29 cellular contexts compared by ENCODE assay signal in the genomic region with DNA sequence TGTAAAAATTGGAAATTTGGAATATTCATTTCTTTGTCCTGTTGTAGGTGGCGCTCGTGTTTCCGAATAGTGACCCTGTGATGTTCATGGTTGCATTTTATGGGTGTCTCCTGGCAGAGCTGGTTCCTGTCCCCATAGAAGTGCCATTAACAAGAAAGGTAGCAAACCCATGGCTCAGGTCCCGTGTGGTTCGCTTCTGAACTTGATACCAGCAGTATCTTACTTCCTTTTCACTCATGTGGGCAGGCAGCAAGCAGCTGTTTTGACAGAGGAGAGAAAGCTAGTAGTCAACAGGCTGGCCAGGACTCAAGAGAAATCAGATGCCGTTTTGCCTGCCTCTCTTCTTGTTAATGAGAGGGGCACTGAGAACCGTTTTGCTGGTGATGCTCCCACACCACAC.
DNase-seq lines count a peak whose midpoint lies in the region; ATAC-seq, FAIRE-seq and TF ChIP-seq lines count a peak whose summit lies in the region.
"Had no signal": no experiment of that assay in that cellular context is flagged by ENCODE, and none has a peak within 500 bp of the region (broad histone marks: within the 10 kb centered on the region; RNA-seq: fewer than 3 reads in every experiment).

No MANE protein-coding gene starts in this region.

- H3K36me3 Mint-ChIP-seq in activated CD4-positive, alpha-beta T cell treated with anti-CD3 and anti-CD28 coated beads, Interleukin-2, amount 10 ng/mL, durations not matched to agents 7 days and 5 days (ENCODE audit: low read depth), result peaks cover 44% of the 10 kb centered on the region
- peaks cover 10 to 76% (median 24%) of the 10 kb centered on the region in 3 donors for H3K36me3 Mint-ChIP-seq in CD8-positive, alpha-beta memory T cell
- H3K36me3 Mint-ChIP-seq in T-cell, result peaks cover 41% of the 10 kb centered on the region

- WGBS in lung, 2 donors, result 85 to 92% methylated on average over 7 of the region's 7 CpGs

- H3K9me3 Mint-ChIP-seq in activated CD4-positive, alpha-beta T cell treated with anti-CD3 and anti-CD28 coated beads, Interleukin-2, amount 10 ng/mL, durations not matched to agents 7 days and 5 days, result no peaks in the 10 kb centered on the region
- H3K9me3 Mint-ChIP-seq in CD8-positive, alpha-beta memory T cell, result no peaks in the 10 kb centered on the region
- H3K9me3 Mint-ChIP-seq in T-cell, result no peaks in the 10 kb centered on the region
- H3K9me3 Mint-ChIP-seq: dendritic cell treated with granulocyte-macrophage colony-stimulating factor and Interleukin-4, amounts not matched to agents 40 ng/mL and 50 ng/mL, for 4 days; IgD-negative memory B cell; nephron; stimulated activated naive CD8-positive, alpha-beta T cell treated with anti-CD3 and anti-CD28 coated beads, Interleukin-15, Interleukin-2, amounts not matched to agents 100 ng/mL and 50 ng/mL, for 24 hours had no signal

- H3K4me3 Mint-ChIP-seq in activated CD4-positive, alpha-beta T cell treated with anti-CD3 and anti-CD28 coated beads, Interleukin-2, amount 10 ng/mL, durations not matched to agents 7 days and 5 days, result no peak overlapping the region
- H3K4me3 Mint-ChIP-seq in CD8-positive, alpha-beta memory T cell, result peak overlapping the region in 3 of 7 donors; percentile 28 to 35 (median 33)
- peak overlapping the region in 2 of 3 donors; percentile 18 to 23 for H3K4me3 Mint-ChIP-seq in T-cell
- H3K4me3 Mint-ChIP-seq: dendritic cell treated with granulocyte-macrophage colony-stimulating factor and Interleukin-4, amounts not matched to agents 40 ng/mL and 50 ng/mL, for 4 days; IgD-negative memory B cell; nephron; stimulated activated naive CD8-positive, alpha-beta T cell treated with anti-CD3 and anti-CD28 coated beads, Interleukin-15, Interleukin-2, amounts not matched to agents 100 ng/mL and 50 ng/mL, for 24 hours had no signal

- peaks cover 25% of the 10 kb centered on the region for H3K4me1 ChIP-seq in CD8-positive, alpha-beta memory T cell (ENCODE audit: insufficient read depth, low read length)
- H3K4me1 ChIP-seq in lung (ENCODE audit: control insufficient read depth in 2 of 2, insufficient read depth in 2 of 2, low read length in 2 of 2), result no peaks in the 10 kb centered on the region
- H3K4me1 ChIP-seq: pancreas, tibial artery had no signal

- peak; percentile 38 for DNase-seq in activated CD4-positive, alpha-beta T cell treated with anti-CD3 and anti-CD28 coated beads, Interleukin-2, amount 10 ng/mL, durations not matched to agents 7 days and 5 days
- no peak for DNase-seq in activated CD4-positive, alpha-beta T cell treated with anti-CD3 and anti-CD28 coated beads for 48 hours
- DNase-seq in CD8-positive, alpha-beta memory T cell, result peak in 2 of 5 donors; percentile 56 to 63
- DNase-seq in T-cell (peak in 32 of 34 experiments; percentile 8 to 72 (median 36)), lung (ENCODE audit: low spot score) (peak; percentile 2), RCC 7860 (ENCODE audit: low spot score) (no peak), NCI-H1105 treated with DMSO at 0.1 percent for 48 hours (lab: John Stamatoyannopoulos, UW) (no peak)
- no peak for DNase-seq in effector CD4-positive, alpha-beta T cell
- DNase-seq: activated CD8-positive, alpha-beta memory T cell treated with anti-CD3 and anti-CD28 coated beads, Interleukin-2, amount 50 U/mL, for 4 hours; caudate nucleus; DMS 273 treated with DMSO at 0.1 percent for 48 hours; islet precursor cell; left ventricle myocardium superior; midbrain; NCI-H1417; NCI-H2081 treated with DMSO at 0.1 percent for 48 hours; NCI-H510A; pancreas; right cardiac atrium; SIG-M5; stimulated activated CD4-positive, alpha-beta T cell treated with anti-CD3 and anti-CD28 coated beads, Interleukin-12 subunit alpha, Interleukin-12 subunit beta, amount 100 ng/mL, for 4 hours; stimulated activated CD4-positive, alpha-beta T cell treated with anti-CD3 and anti-CD28 coated beads, Interleukin-4, amount 100 ng/mL, for 4 hours; tibial artery had no signal

- no peak for TF ChIP-seq CTCF in lung (IDR thresholded peaks at IDR 0.05; ENCODE audit: control extremely low read depth, extremely low read depth)

- no peaks in the 10 kb centered on the region for H3K27me3 Mint-ChIP-seq in activated CD4-positive, alpha-beta T cell treated with anti-CD3 and anti-CD28 coated beads, Interleukin-2, amount 10 ng/mL, durations not matched to agents 7 days and 5 days
- no peaks in the 10 kb centered on the region for H3K27me3 Mint-ChIP-seq in CD8-positive, alpha-beta memory T cell
- no peaks in the 10 kb centered on the region for H3K27me3 Mint-ChIP-seq in T-cell
- H3K27me3 Mint-ChIP-seq: dendritic cell treated with granulocyte-macrophage colony-stimulating factor and Interleukin-4, amounts not matched to agents 40 ng/mL and 50 ng/mL, for 4 days; IgD-negative memory B cell; stimulated activated naive CD8-positive, alpha-beta T cell treated with anti-CD3 and anti-CD28 coated beads, Interleukin-15, Interleukin-2, amounts not matched to agents 100 ng/mL and 50 ng/mL, for 24 hours had no signal

- H3K4me3 ChIP-seq in CD8-positive, alpha-beta memory T cell (ENCODE audit: low read length), result no peak overlapping the region
- H3K4me3 ChIP-seq in lung, result no peak overlapping the region
- H3K4me3 ChIP-seq: BLaER1, pancreas, tibial artery had no signal

- POLR2A ChIA-PET in activated CD4-positive, alpha-beta T cell treated with anti-CD3 and anti-CD28 coated beads, Interleukin-2, amount 10 ng/mL, durations not matched to agents 7 days and 5 days (lab: Charles Lee), result interaction anchor here (0.6 kb wide), 1 partner anchor 198 kb away, joined by 3 read pairs; no protein-coding TSS in a partner anchor
- POLR2A ChIA-PET in CD8-positive, alpha-beta memory T cell (lab: Charles Lee), result no interaction called here
- POLR2A ChIA-PET in T-cell (lab: Charles Lee), result interaction anchor here (0.7 to 1.4 kb wide), 5 partner anchors 10 to 105 kb away, joined by 3 to 5 read pairs (median 4); no protein-coding TSS in a partner anchor

- CTCF ChIA-PET in activated CD4-positive, alpha-beta T cell treated with anti-CD3 and anti-CD28 coated beads, Interleukin-2, amount 10 ng/mL, durations not matched to agents 7 days and 5 days (lab: Charles Lee), result interaction anchor here (0.7 to 0.8 kb wide), 2 partner anchors 31 to 126 kb away, joined by 3 read pairs; no protein-coding TSS in a partner anchor
- CTCF ChIA-PET in CD8-positive, alpha-beta memory T cell (lab: Charles Lee), result interaction anchor here (0.9 to 1.6 kb wide), 4 partner anchors 20 to 107 kb away, joined by 3 to 5 read pairs (median 3); no protein-coding TSS in a partner anchor
- CTCF ChIA-PET in T-cell (lab: Charles Lee), result interaction anchor here (0.6 to 2.3 kb wide), 6 partner anchors 20 to 107 kb away, joined by 3 to 12 read pairs (median 6); a partner anchor contains a TSS

- peaks cover 15% of the 10 kb centered on the region for H3K36me3 ChIP-seq in CD8-positive, alpha-beta memory T cell (ENCODE audit: insufficient read depth, low read length)
- H3K36me3 ChIP-seq in lung (ENCODE audit: control insufficient read depth in 2 of 2, insufficient read depth in 2 of 2, low read length in 2 of 2), result peaks cover 3 to 20% of the 10 kb centered on the region in 2 donors

- H3K27ac Mint-ChIP-seq in activated CD4-positive, alpha-beta T cell treated with anti-CD3 and anti-CD28 coated beads, Interleukin-2, amount 10 ng/mL, durations not matched to agents 7 days and 5 days, result peak overlapping the region; percentile 70
- peak overlapping the region; percentile 21 to 94 (median 80) for H3K27ac Mint-ChIP-seq in CD8-positive, alpha-beta memory T cell
- peak overlapping the region; percentile 91 to 95 for H3K27ac Mint-ChIP-seq in T-cell
- H3K27ac Mint-ChIP-seq: dendritic cell treated with granulocyte-macrophage colony-stimulating factor and Interleukin-4, amounts not matched to agents 40 ng/mL and 50 ng/mL, for 4 days; IgD-negative memory B cell; nephron; stimulated activated naive CD8-positive, alpha-beta T cell treated with anti-CD3 and anti-CD28 coated beads, Interleukin-15, Interleukin-2, amounts not matched to agents 100 ng/mL and 50 ng/mL, for 24 hours had no signal

- no peak overlapping the region for H3K27ac ChIP-seq in CD8-positive, alpha-beta memory T cell (ENCODE audit: low read depth, low read length)
- H3K27ac ChIP-seq in lung (ENCODE audit: low read depth in 1 of 2, low read length in 1 of 2), result no peak overlapping the region
- H3K27ac ChIP-seq: BLaER1, pancreas, tibial artery had no signal

- no peaks in the 10 kb centered on the region for H3K27me3 ChIP-seq in CD8-positive, alpha-beta memory T cell (ENCODE audit: insufficient read depth, low read length, poor library complexity, severe bottlenecking)
- no peaks in the 10 kb centered on the region for H3K27me3 ChIP-seq in lung (ENCODE audit: control insufficient read depth, insufficient read depth)
- H3K27me3 ChIP-seq: BLaER1, pancreas, tibial artery had no signal

- peaks cover 26% of the 10 kb centered on the region for H3K4me1 Mint-ChIP-seq in activated CD4-positive, alpha-beta T cell treated with anti-CD3 and anti-CD28 coated beads, Interleukin-2, amount 10 ng/mL, durations not matched to agents 7 days and 5 days
- peaks cover 14 to 51% (median 16%) of the 10 kb centered on the region in 3 donors for H3K4me1 Mint-ChIP-seq in CD8-positive, alpha-beta memory T cell
- H3K4me1 Mint-ChIP-seq in T-cell, result peaks cover 45 to 50% (median 47%) of the 10 kb centered on the region in 3 donors
- H3K4me1 Mint-ChIP-seq: IgD-negative memory B cell, nephron had no signal

- no peaks in the 10 kb centered on the region for H3K9me3 ChIP-seq in CD8-positive, alpha-beta memory T cell (ENCODE audit: low read length)
- H3K9me3 ChIP-seq in lung (ENCODE audit: control insufficient read depth in 2 of 2, insufficient read depth in 1 of 2, low read length in 1 of 2), result no peaks in the 10 kb centered on the region
- H3K9me3 ChIP-seq: BLaER1, pancreas, tibial artery had no signal

- FAIRE-seq in RCC 7860 (lab: Jason Lieb, UNC), result no peak
- FAIRE-seq: astrocyte, pancreas had no signal

- ATAC-seq in T-cell (replicated peaks in 1 of 4) (peak; percentile 76 to 96 (median 93)), lung (ENCODE audit: insufficient read depth, low FRiP score) (no peak)
- ATAC-seq: left ventricle myocardium superior, pancreas, right cardiac atrium had no signal

Comparison
In these comparisons a context has a peak if more than half of its experiments do, and no peak if none do; other contexts are left out.
1. DNase-seq: peak in activated CD4-positive, alpha-beta T cell treated with anti-CD3 and anti-CD28 coated beads, Interleukin-2, amount 10 ng/mL, durations not matched to agents 7 days and 5 days (single experiment), T-cell (32 of 34) and lung (single experiment); none in activated CD4-positive, alpha-beta T cell treated with anti-CD3 and anti-CD28 coated beads for 48 hours (single experiment), effector CD4-positive, alpha-beta T cell (single experiment), RCC 7860 (single experiment) and NCI-H1105 treated with DMSO at 0.1 percent for 48 hours (single experiment).
2. Peak in every context shown above with its lines, with median percentiles within 50 percentile points of each other: H3K27ac Mint-ChIP-seq.